16 cellular contexts compared by ENCODE assay signal in the genomic region with DNA sequence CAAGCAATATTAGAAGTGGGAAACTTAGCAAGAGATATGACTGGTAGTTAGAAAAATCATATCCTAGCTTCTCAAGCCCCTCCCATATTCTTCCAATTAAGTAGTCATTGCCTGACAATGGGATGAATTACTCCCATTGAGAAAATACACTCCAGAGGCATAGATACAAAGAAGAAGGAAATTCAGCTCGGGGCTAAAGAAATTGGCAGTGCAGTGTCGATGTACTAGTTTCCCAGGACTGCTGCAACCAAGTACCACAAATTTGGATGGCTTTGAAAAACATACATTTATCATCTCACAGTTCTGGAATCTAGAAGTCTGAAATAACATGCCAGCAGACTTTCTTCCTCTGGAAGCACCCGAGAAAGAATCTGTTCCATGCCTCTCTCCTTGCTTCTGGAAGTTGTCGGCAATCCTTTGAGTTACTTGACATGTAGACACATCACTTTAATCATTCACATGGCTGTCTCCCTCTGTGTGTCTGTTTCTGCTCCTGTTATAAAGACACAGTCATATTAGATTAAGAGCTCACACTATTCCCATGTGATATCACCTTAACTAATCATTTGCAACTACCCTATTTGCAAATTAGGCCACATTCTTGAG.
A peak's percentile ranks its signal among the peaks of the same experiment; 100 is the strongest.
DNase-seq lines count a peak whose midpoint lies in the region; ATAC-seq and TF ChIP-seq lines count a peak whose summit lies in the region.
"Had no signal": no experiment of that assay in that cellular context is flagged by ENCODE, and none has a peak within 500 bp of the region (broad histone marks: within the 10 kb centered on the region; RNA-seq: fewer than 3 reads in every experiment).

No MANE protein-coding gene starts in this region.

- H3F3A ChIP-seq in GM23338 (replicated peaks; ENCODE audit: low read depth), result no peaks in the 10 kb centered on the region
- H3F3A ChIP-seq in neural progenitor cell (ENCODE audit: low read depth), result no peaks in the 10 kb centered on the region

- H3K4me1 Mint-ChIP-seq in GM23338, result peaks cover 18% of the 10 kb centered on the region
- H3K4me1 Mint-ChIP-seq in activated T-helper 17 cell treated with anti-CD3 and anti-CD28 coated beads, Interleukin-2, amount 50 U/mL, for 72 hours, result peaks cover 13% of the 10 kb centered on the region
- no peaks in the 10 kb centered on the region for H3K4me1 Mint-ChIP-seq in neural progenitor cell

- H3K36me3 ChIP-seq in GM23338 (ENCODE audit: insufficient read depth), result no peaks in the 10 kb centered on the region
- H3K36me3 ChIP-seq in neural progenitor cell, result no peaks in the 10 kb centered on the region
- H3K36me3 ChIP-seq: BLaER1, HAP-1 had no signal

- H2AFZ ChIP-seq in GM23338, result no peak overlapping the region
- H2AFZ ChIP-seq in neural progenitor cell (replicated peaks), result peak overlapping the region; percentile 10

- H3K79me2 ChIP-seq in GM23338 (replicated peaks; ENCODE audit: insufficient read depth) (no peaks in the 10 kb centered on the region), neural progenitor cell (ENCODE audit: low read depth) (no peaks in the 10 kb centered on the region)

- H3K36me3 Mint-ChIP-seq in GM23338 (ENCODE audit: low read depth), result no peaks in the 10 kb centered on the region
- H3K36me3 Mint-ChIP-seq in activated T-helper 17 cell treated with anti-CD3 and anti-CD28 coated beads, Interleukin-2, amount 50 U/mL, for 72 hours (ENCODE audit: low read depth), result peaks cover 6% of the 10 kb centered on the region
- H3K36me3 Mint-ChIP-seq in neural progenitor cell, result no peaks in the 10 kb centered on the region

- TF ChIP-seq CTCF in GM23338 (conservative IDR thresholded peaks at IDR 0.05; ENCODE audit: low read depth in 2 of 2) (no peak), fibroblast of the aortic adventitia (IDR thresholded peaks at IDR 0.05; ENCODE audit: insufficient read depth, low read length) (no peak), neural progenitor cell (IDR thresholded peaks at IDR 0.05) (no peak)

- no peak overlapping the region for H3K27ac ChIP-seq in GM23338 (ENCODE audit: low read depth)
- no peak overlapping the region for H3K27ac ChIP-seq in neural progenitor cell
- H3K27ac ChIP-seq: BLaER1 had no signal

- peaks cover 5% of the 10 kb centered on the region; the same call in 2 of the 3 replicates for H3K9me3 Mint-ChIP-seq in GM23338
- no peaks in the 10 kb centered on the region for H3K9me3 Mint-ChIP-seq in activated T-helper 17 cell treated with anti-CD3 and anti-CD28 coated beads, Interleukin-2, amount 50 U/mL, for 72 hours
- peaks cover 4% of the 10 kb centered on the region for H3K9me3 Mint-ChIP-seq in neural progenitor cell

- no peaks in the 10 kb centered on the region for H3K9me3 ChIP-seq in neural progenitor cell (ENCODE audit: low read depth)
- H3K9me3 ChIP-seq: BLaER1, HAP-1 had no signal

- H3K27me3 ChIP-seq in GM23338 (ENCODE audit: insufficient read depth), result no peaks in the 10 kb centered on the region
- no peaks in the 10 kb centered on the region for H3K27me3 ChIP-seq in neural progenitor cell
- H3K27me3 ChIP-seq: BLaER1 had no signal

- ATAC-seq in GM23338 (peak; percentile 47; the same call in 2 of the 3 replicates), GM19455 (IDR thresholded peaks at IDR 0.05; ENCODE audit: unreplicated experiment) (no peak)
- no peak for ATAC-seq in activated T-helper 17 cell treated with anti-CD3 and anti-CD28 coated beads, Interleukin-2, amount 50 U/mL, for 72 hours (replicated peaks)

- H3K4me3 ChIP-seq in GM23338 (no peak overlapping the region), fibroblast of the aortic adventitia (ENCODE audit: low read depth, low read length) (no peak overlapping the region), neural progenitor cell (no peak overlapping the region)
- H3K4me3 ChIP-seq: BLaER1, HAP-1 had no signal

- no peak overlapping the region for H3K9ac ChIP-seq in neural progenitor cell
- H3K9ac ChIP-seq: BLaER1 had no signal

- no peaks in the 10 kb centered on the region for H4K20me1 ChIP-seq in GM23338 (replicated peaks; ENCODE audit: insufficient read depth)
- no peaks in the 10 kb centered on the region for H4K20me1 ChIP-seq in neural progenitor cell (ENCODE audit: low read depth)
- H4K20me1 ChIP-seq: BLaER1 had no signal

- H3K4me1 ChIP-seq in GM23338 (ENCODE audit: insufficient read depth), result peaks cover 17% of the 10 kb centered on the region
- H3K4me1 ChIP-seq in neural progenitor cell, result no peaks in the 10 kb centered on the region
- H3K4me1 ChIP-seq: BLaER1 had no signal

- H3K27ac Mint-ChIP-seq in GM23338 (no peak overlapping the region; the same call in 1 of the 2 replicates), neural progenitor cell (no peak overlapping the region)
- no peak overlapping the region for H3K27ac Mint-ChIP-seq in activated T-helper 17 cell treated with anti-CD3 and anti-CD28 coated beads, Interleukin-2, amount 50 U/mL, for 72 hours

- peak overlapping the region; percentile 24; the same call in 1 of the 2 replicates for H3K4me2 ChIP-seq in GM23338
- no peak overlapping the region for H3K4me2 ChIP-seq in neural progenitor cell
- H3K4me2 ChIP-seq: BLaER1 had no signal

- peaks cover 3% of the 10 kb centered on the region for H3K27me3 Mint-ChIP-seq in GM23338 (ENCODE audit: insufficient read depth, low read depth, poor library complexity)
- H3K27me3 Mint-ChIP-seq in activated T-helper 17 cell treated with anti-CD3 and anti-CD28 coated beads, Interleukin-2, amount 50 U/mL, for 72 hours, result peaks cover 7% of the 10 kb centered on the region
- H3K27me3 Mint-ChIP-seq in neural progenitor cell (ENCODE audit: insufficient read depth, low read depth), result peaks cover 4% of the 10 kb centered on the region

- DNase-seq in GM23338 (ENCODE audit: low spot score) (peak; percentile 40), fibroblast of the aortic adventitia (ENCODE audit: low read depth) (peak; percentile 42), neural progenitor cell (ENCODE audit: low spot score) (no peak), CD1c-positive myeloid dendritic cell (ENCODE audit: extremely low spot score) (no peak), ecto neural progenitor cell (ENCODE audit: low spot score) (no peak), DMS114 treated with DMSO at 0.1 percent for 48 hours (lab: John Stamatoyannopoulos, UW; ENCODE audit: unreplicated experiment) (no peak)
- DNase-seq: DMS153, NCI-H1105 treated with DMSO at 0.1 percent for 48 hours, NCI-H187 treated with DMSO at 0.1 percent for 48 hours, NCI-H2171 treated with DMSO at 0.1 percent for 48 hours, NCI-H510A treated with DMSO at 0.1 percent for 48 hours, RPMI8226 had no signal

- H3K4me3 Mint-ChIP-seq in GM23338 (no peak overlapping the region), neural progenitor cell (no peak overlapping the region)
- peak overlapping the region; percentile 60 for H3K4me3 Mint-ChIP-seq in activated T-helper 17 cell treated with anti-CD3 and anti-CD28 coated beads, Interleukin-2, amount 50 U/mL, for 72 hours

- H3K9me2 ChIP-seq in GM23338 (ENCODE audit: insufficient read depth), result no peaks in the 10 kb centered on the region

Comparison
In these comparisons a context has a peak if more than half of its experiments do, and no peak if none do; other contexts are left out.
1. DNase-seq: peak in GM23338 (single experiment) and fibroblast of the aortic adventitia (single experiment); none in neural progenitor cell (single experiment), CD1c-positive myeloid dendritic cell (single experiment), ecto neural progenitor cell (single experiment) and DMS114 treated with DMSO at 0.1 percent for 48 hours (single experiment).